In genomic region chr15:48643776-48644497, GRCh38 we compare ENCODE assay signal across 1 cellular context.
TF ChIP-seq lines count a peak whose summit lies in the region.

No MANE protein-coding gene starts in this region.

TF ChIP-seq in HepG2, 621 proteins besides CTCF, POLR2A, EP300 and RAD21 (continued from another document):
- TF ChIP-seq CAMTA2 (CRISPR knock-in tag; IDR thresholded peaks at IDR 0.05; ENCODE audit: borderline replicate concordance): no peak
- TF ChIP-seq ZNF124 (CRISPR knock-in tag; IDR thresholded peaks at IDR 0.05): no peak
TF ChIP-seq in HepG2: peak in this region for 0.
